ENCODE assay signal across 12 cellular contexts in the genomic region with DNA sequence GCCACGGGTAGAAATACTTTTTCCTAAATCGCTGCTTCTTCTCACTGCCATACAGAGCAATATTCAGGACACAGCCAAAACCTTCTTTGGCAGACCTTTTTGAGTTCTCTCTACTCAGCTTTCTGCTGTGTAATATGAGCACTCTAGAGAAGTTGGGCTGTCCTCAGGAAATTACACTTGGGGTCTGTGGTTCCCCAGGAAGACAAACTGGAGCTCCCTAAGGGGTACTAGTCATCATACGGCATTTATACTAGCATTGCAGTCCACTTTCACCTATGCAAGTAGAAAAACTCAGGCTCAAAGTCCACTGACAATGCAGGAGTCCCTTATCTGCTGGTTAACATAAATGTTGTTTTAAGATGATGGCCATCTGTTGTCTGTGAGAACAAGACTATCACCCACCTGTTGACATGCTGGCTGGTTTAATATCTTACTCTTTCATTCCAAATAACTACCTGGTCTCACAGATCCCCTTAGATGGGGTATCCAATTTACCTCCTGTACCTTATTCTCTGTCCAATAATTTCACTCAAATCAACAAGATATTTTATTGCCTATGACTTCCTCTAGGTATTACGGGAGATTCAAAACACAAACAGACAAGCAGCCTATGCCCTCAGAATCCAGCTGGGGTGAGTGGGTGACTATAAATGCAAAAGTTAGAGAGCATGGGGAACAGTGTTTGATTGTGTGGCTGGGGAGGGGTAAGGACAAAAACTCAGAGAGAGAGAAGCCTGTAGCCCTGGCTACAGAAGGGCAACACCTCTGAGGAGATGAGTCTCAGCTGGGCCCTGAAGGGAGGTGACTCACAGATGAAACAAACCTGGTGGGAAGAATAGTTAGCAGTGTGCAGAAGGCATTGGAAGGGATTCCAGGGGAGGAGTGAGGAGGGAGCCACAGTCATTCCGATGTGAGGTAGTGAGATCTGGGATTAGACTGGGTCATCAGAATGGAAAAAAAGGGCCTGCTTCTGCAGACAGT. TPM values are rescaled to one million over a fixed set of nuclear protein-coding genes. Genes with fewer than 3 reads are reported as not detected.
DNase-seq lines count a peak whose midpoint lies in the region; ATAC-seq, FAIRE-seq and TF ChIP-seq lines count a peak whose summit lies in the region.
"Had no signal": no experiment of that assay in that cellular context is flagged by ENCODE, and none has a peak within 500 bp of the region (broad histone marks: within the 10 kb centered on the region; RNA-seq: fewer than 3 reads in every experiment).

No MANE protein-coding gene starts in this region.

- DNase-seq in NCI-H2171 treated with DMSO at 0.1 percent for 48 hours (lab: John Stamatoyannopoulos, UW) (peak; percentile 49), NCI-H2171 (lab: John Stamatoyannopoulos, UW) (no peak), HT1080 (ENCODE audit: low read depth) (peak; percentile 66), mammary epithelial cell (peak; percentile 97), progenitor cell of endocrine pancreas (ENCODE audit: low spot score, unreplicated experiment) (no peak), GM12891 (ENCODE audit: insufficient read length, low spot score) (no peak)
- DNase-seq: amygdala, left ventricle myocardium inferior had no signal

- no peak overlapping the region for H2AFZ ChIP-seq in mammary epithelial cell (ENCODE audit: low read depth, low read length)

- no peaks in the 10 kb centered on the region for H3K27me3 Mint-ChIP-seq in progenitor cell of endocrine pancreas

- 60% methylated on average over 5 of the region's 5 CpGs for WGBS in mammary epithelial cell (ENCODE audit: low coverage, missing lambda C conversion rate)

- no peak for ATAC-seq in GM21528 (IDR thresholded peaks at IDR 0.05; ENCODE audit: low FRiP score, unreplicated experiment)
- no peak for ATAC-seq in HG02588 (IDR thresholded peaks at IDR 0.05; ENCODE audit: unreplicated experiment)

- H3K4me1 ChIP-seq in mammary epithelial cell (ENCODE audit: insufficient read depth, low read length): peaks cover 13% of the 10 kb centered on the region
- H3K4me1 ChIP-seq: left ventricle myocardium inferior, right atrium auricular region had no signal

- no peak for FAIRE-seq in GM12891 (lab: Jason Lieb, UNC)

- dilution Hi-C loops in mammary epithelial cell (cut with HindIII; ENCODE audit: low sequenced_read_pairs): no loop called here

- peak overlapping the region; percentile 60 for H3K27ac ChIP-seq in mammary epithelial cell (ENCODE audit: insufficient read depth, low read depth, low read length)
- H3K27ac ChIP-seq: left ventricle myocardium inferior, right atrium auricular region had no signal

- no TSS peak for BruUV-seq in mammary epithelial cell (replicated peaks; lab: Mats Ljungman, UMichigan)

- peak overlapping the region; percentile 17 for H3K27ac Mint-ChIP-seq in progenitor cell of endocrine pancreas

- no peaks in the 10 kb centered on the region for H3K9me3 ChIP-seq in mammary epithelial cell (replicated peaks; ENCODE audit: insufficient read depth, low read length)
- H3K9me3 ChIP-seq: right atrium auricular region had no signal

- no peak for TF ChIP-seq POLR2A in GM12891 (IDR thresholded peaks at IDR 0.05; ENCODE audit: low read depth, low read length)

- CTCF ChIA-PET in mammary epithelial cell (lab: Charles Lee; ENCODE audit: low non-redundant PET): no interaction called here

- peaks cover 10% of the 10 kb centered on the region for H3K4me1 Mint-ChIP-seq in progenitor cell of endocrine pancreas (ENCODE audit: low read depth)

- peak overlapping the region; percentile 13 for H3K4me2 ChIP-seq in mammary epithelial cell (ENCODE audit: insufficient read depth, low read depth, low read length)

- no peaks in the 10 kb centered on the region for H3K36me3 Mint-ChIP-seq in progenitor cell of endocrine pancreas (ENCODE audit: insufficient read depth)

- H3K79me2 ChIP-seq in mammary epithelial cell (ENCODE audit: insufficient read depth, low read length): no peaks in the 10 kb centered on the region

- no peaks in the 10 kb centered on the region for H3K27me3 ChIP-seq in mammary epithelial cell (ENCODE audit: insufficient read depth, low read length)
- H3K27me3 ChIP-seq: right atrium auricular region had no signal

- intact Hi-C loops in mammary epithelial cell (cut with micrococcal nuclease): no loop called here

- no peak overlapping the region for H3K4me3 ChIP-seq in mammary epithelial cell (replicated peaks in 1 of 3; ENCODE audit: insufficient read depth in 1 of 3, low read depth in 2 of 3, low read length in 3 of 3)
- H3K4me3 ChIP-seq: left ventricle myocardium inferior, right atrium auricular region had no signal

- in situ Hi-C loops in mammary epithelial cell (cut with MboI; ENCODE audit: low sequenced_read_pairs in 2 of 2): no loop called here

- no peak overlapping the region for H3K4me3 Mint-ChIP-seq in progenitor cell of endocrine pancreas (ENCODE audit: low read depth)

- peak overlapping the region; percentile 27 for H3K9ac ChIP-seq in mammary epithelial cell (ENCODE audit: insufficient read depth, low read length)

- H4K20me1 ChIP-seq in mammary epithelial cell (ENCODE audit: insufficient read depth, low read length): no peaks in the 10 kb centered on the region

- no peaks in the 10 kb centered on the region for H3K9me3 Mint-ChIP-seq in progenitor cell of endocrine pancreas (ENCODE audit: low read depth)

- TF ChIP-seq CTCF in mammary epithelial cell (conservative IDR thresholded peaks at IDR 0.05 in 1 of 2, IDR thresholded peaks at IDR 0.05 in 1 of 2; ENCODE audit: extremely low read depth in 1 of 2, insufficient read depth in 1 of 2, low read depth in 1 of 2, low read length in 2 of 2) (no peak), progenitor cell of endocrine pancreas (IDR thresholded peaks at IDR 0.05; ENCODE audit: unreplicated experiment) (no peak)

- H3K36me3 ChIP-seq in mammary epithelial cell (ENCODE audit: insufficient read depth, low read length): no peaks in the 10 kb centered on the region
- H3K36me3 ChIP-seq: left ventricle myocardium inferior, right atrium auricular region had no signal

TF ChIP-seq in GM12891, 5 proteins besides CTCF, POLR2A, EP300 and RAD21:
- TF ChIP-seq PAX5 (IDR thresholded peaks at IDR 0.05; ENCODE audit: insufficient read depth, low read length, severe bottlenecking) (no peak), SPI1 (IDR thresholded peaks at IDR 0.05; ENCODE audit: low read depth, low read length) (no peak), POU2F2 (IDR thresholded peaks at IDR 0.05; ENCODE audit: low read depth, low read length) (no peak), TAF1 (IDR thresholded peaks at IDR 0.05; ENCODE audit: low read depth, low read length) (no peak)
TF ChIP-seq in GM12891: peak in this region for 0.

RNA-seq across cellular contexts. Expression of gene DOCK8, which starts 10.2 kb away (rescaled TPM):
- total RNA-seq in HT1080 (2014; rRNA removed; shearing (Covaris generic)): not detected in 2 replicates
- 0.06 and 0.24 TPM in 2 replicates for polyA plus RNA-seq in HT1080 (2015; cell fraction: cytosol; rRNA removed)
- polyA plus RNA-seq in HT1080 (2015; cell fraction: nucleus; rRNA removed): 0.08 TPM in 1 of 2 replicates, not detected in the other
- total RNA-seq in mammary epithelial cell: 1 to 10 TPM; 4.0 to 5.0 TPM
- 0.83 TPM for polyA plus RNA-seq in mammary epithelial cell
- 0.67 TPM for polyA minus RNA-seq in mammary epithelial cell
- 5.7 and 8.3 TPM in 2 replicates for total RNA-seq in progenitor cell of endocrine pancreas
- 40.0 TPM for polyA plus RNA-seq in GM12891 (2012; ENCODE audit: low read depth, missing spikeins)
- polyA plus RNA-seq: AG04450 had no signal

RNA-seq across cellular contexts. Expression of gene ZNG1A, which starts 46.0 kb away (rescaled TPM):
- total RNA-seq in HT1080 (2014; rRNA removed; shearing (Covaris generic)): 9.0 and 11.6 TPM in 2 replicates
- 20.2 and 23.1 TPM in 2 replicates for polyA plus RNA-seq in HT1080 (2015; cell fraction: cytosol; rRNA removed)
- polyA plus RNA-seq in HT1080 (2015; cell fraction: nucleus; rRNA removed): 34.1 and 37.0 TPM in 2 replicates
- 10 to 100 TPM; 47.6 to 50.0 TPM for total RNA-seq in mammary epithelial cell
- polyA plus RNA-seq in mammary epithelial cell: 17.3 TPM
- polyA minus RNA-seq in mammary epithelial cell: 6.4 TPM
- total RNA-seq in progenitor cell of endocrine pancreas: 33.8 and 38.7 TPM in 2 replicates
- 48.1 TPM for polyA plus RNA-seq in GM12891 (2012; ENCODE audit: low read depth, missing spikeins)

Comparison
In these comparisons a context has a peak if more than half of its experiments do, and no peak if none do; other contexts are left out.
1. DNase-seq: peak in NCI-H2171 treated with DMSO at 0.1 percent for 48 hours (single experiment), HT1080 (single experiment) and mammary epithelial cell (single experiment); none in NCI-H2171 (single experiment), progenitor cell of endocrine pancreas (single experiment) and GM12891 (single experiment).